ENCODE assay signal across 1 cellular context in genomic region chr1:6860401-6860800, GRCh38.
TF ChIP-seq lines count a peak whose summit lies in the region.

No MANE protein-coding gene starts in this region.

TF ChIP-seq in IMR-90, 13 proteins besides CTCF, POLR2A, EP300 and RAD21:
- no peak for TF ChIP-seq NFE2L2 (IDR thresholded peaks at IDR 0.05; ENCODE audit: low read depth, low read length)
- no peak for TF ChIP-seq FOS (IDR thresholded peaks at IDR 0.05; ENCODE audit: low read depth, low read length)
- TF ChIP-seq MAFK (IDR thresholded peaks at IDR 0.05; ENCODE audit: low read depth, low read length): no peak
- TF ChIP-seq, protein P1, sequence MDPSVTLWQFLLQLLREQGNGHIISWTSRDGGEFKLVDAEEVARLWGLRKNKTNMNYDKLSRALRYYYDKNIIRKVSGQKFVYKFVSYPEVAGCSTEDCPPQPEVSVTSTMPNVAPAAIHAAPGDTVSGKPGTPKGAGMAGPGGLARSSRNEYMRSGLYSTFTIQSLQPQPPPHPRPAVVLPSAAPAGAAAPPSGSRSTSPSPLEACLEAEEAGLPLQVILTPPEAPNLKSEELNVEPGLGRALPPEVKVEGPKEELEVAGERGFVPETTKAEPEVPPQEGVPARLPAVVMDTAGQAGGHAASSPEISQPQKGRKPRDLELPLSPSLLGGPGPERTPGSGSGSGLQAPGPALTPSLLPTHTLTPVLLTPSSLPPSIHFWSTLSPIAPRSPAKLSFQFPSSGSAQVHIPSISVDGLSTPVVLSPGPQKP (IDR thresholded peaks at IDR 0.05; ENCODE audit: borderline replicate concordance, low read depth, low read length): no peak
- no peak for TF ChIP-seq CEBPB (IDR thresholded peaks at IDR 0.05; ENCODE audit: low read depth, low read length)
- TF ChIP-seq BHLHE40 (IDR thresholded peaks at IDR 0.05; ENCODE audit: low read depth, low read length): no peak
- TF ChIP-seq SMC3 (IDR thresholded peaks at IDR 0.05; ENCODE audit: low read depth, low read length): no peak
- TF ChIP-seq RFX5 (IDR thresholded peaks at IDR 0.05; ENCODE audit: low read depth, low read length): no peak
- no peak for TF ChIP-seq USF2 (IDR thresholded peaks at IDR 0.05; ENCODE audit: low read depth, low read length)
- TF ChIP-seq CHD1 (IDR thresholded peaks at IDR 0.05; ENCODE audit: low read depth, low read length): no peak
- no peak for TF ChIP-seq MAZ (IDR thresholded peaks at IDR 0.05; ENCODE audit: borderline replicate concordance, low read depth, low read length)
- TF ChIP-seq MXI1 (IDR thresholded peaks at IDR 0.05; ENCODE audit: borderline replicate concordance, low read depth, low read length): no peak
- no peak for TF ChIP-seq RCOR1 (IDR thresholded peaks at IDR 0.05; ENCODE audit: insufficient replicate concordance, low read length)
